17 cellular contexts compared by ENCODE assay signal in the genomic region with DNA sequence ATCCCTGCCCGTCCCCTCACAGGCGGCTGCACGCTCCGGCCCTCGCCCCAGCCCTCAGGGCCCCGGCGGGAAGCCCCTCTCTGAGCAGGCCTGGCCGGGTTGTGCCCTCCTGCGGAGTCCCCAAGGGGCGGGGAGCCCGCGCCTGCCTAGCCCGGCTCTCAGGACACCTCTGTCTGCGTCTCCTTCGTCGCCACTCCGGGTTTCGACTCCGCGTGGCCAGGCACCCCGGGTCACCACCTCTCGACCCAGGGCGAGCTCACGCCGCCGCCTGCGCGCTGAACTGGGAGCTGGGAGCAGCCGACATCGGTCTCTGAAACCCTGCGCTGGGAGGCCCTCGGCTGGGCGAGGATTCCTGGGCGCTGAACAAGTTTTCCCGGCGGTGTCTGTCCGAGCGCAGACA. TPM values are rescaled to one million over a fixed set of nuclear protein-coding genes. Genes with fewer than 3 reads are reported as not detected.
DNase-seq lines count a peak whose midpoint lies in the region; ATAC-seq and TF ChIP-seq lines count a peak whose summit lies in the region.
"Had no signal": no experiment of that assay in that cellular context is flagged by ENCODE, and none has a peak within 500 bp of the region (broad histone marks: within the 10 kb centered on the region; RNA-seq: fewer than 3 reads in every experiment).

No MANE protein-coding gene starts in this region.

- H3K4me1 Mint-ChIP-seq in GM23338: peaks cover 13% of the 10 kb centered on the region
- H3K4me1 Mint-ChIP-seq in endodermal cell: peaks cover 15% of the 10 kb centered on the region
- peaks cover 3% of the 10 kb centered on the region for H3K4me1 Mint-ChIP-seq in neural progenitor cell

- H3K9me3 ChIP-seq in endodermal cell (ENCODE audit: control insufficient read depth, low read length): peaks cover 6% of the 10 kb centered on the region
- peaks cover 13% of the 10 kb centered on the region for H3K9me3 ChIP-seq in neural cell (ENCODE audit: low read length)
- no peaks in the 10 kb centered on the region for H3K9me3 ChIP-seq in neural progenitor cell (ENCODE audit: low read depth)

- peak overlapping the region; percentile 99 for H2AFZ ChIP-seq in GM23338
- no peak overlapping the region for H2AFZ ChIP-seq in neural cell (ENCODE audit: low read depth, low read length)
- no peak overlapping the region for H2AFZ ChIP-seq in neural progenitor cell (replicated peaks)

- H3K9me2 ChIP-seq in GM23338 (ENCODE audit: insufficient read depth) (no peaks in the 10 kb centered on the region), neural cell (ENCODE audit: insufficient read depth, low read length) (no peaks in the 10 kb centered on the region)

- H3K9ac ChIP-seq in endodermal cell (ENCODE audit: extremely low read depth, low read length, poor library complexity, severe bottlenecking) (no peak overlapping the region), neural cell (ENCODE audit: low read length) (no peak overlapping the region), neural progenitor cell (no peak overlapping the region)

- H3K79me2 ChIP-seq in GM23338 (replicated peaks; ENCODE audit: insufficient read depth) (no peaks in the 10 kb centered on the region), neural cell (replicated peaks; ENCODE audit: insufficient read depth, low read length) (no peaks in the 10 kb centered on the region), neural progenitor cell (ENCODE audit: low read depth) (no peaks in the 10 kb centered on the region)

- H3K36me3 ChIP-seq in GM23338 (ENCODE audit: insufficient read depth) (no peaks in the 10 kb centered on the region), endodermal cell (ENCODE audit: control insufficient read depth, insufficient read depth, low read length) (no peaks in the 10 kb centered on the region), neural cell (ENCODE audit: insufficient read depth, low read length) (no peaks in the 10 kb centered on the region), neural progenitor cell (no peaks in the 10 kb centered on the region)

- H3F3A ChIP-seq in GM23338 (replicated peaks; ENCODE audit: low read depth) (no peaks in the 10 kb centered on the region), neural cell (ENCODE audit: insufficient read depth, low read length, poor library complexity, severe bottlenecking) (no peaks in the 10 kb centered on the region), neural progenitor cell (ENCODE audit: low read depth) (peaks cover 10% of the 10 kb centered on the region)

- 88 to 91% methylated on average over 22 to 38 of the region's 38 CpGs for WGBS in endodermal cell (ENCODE audit: insufficient coverage in 1 of 2, insufficient read length in 1 of 2), 2 experiments

- H3K4me1 ChIP-seq in GM23338 (ENCODE audit: insufficient read depth) (no peaks in the 10 kb centered on the region; the same call in 1 of the 2 replicates), endodermal cell (ENCODE audit: control insufficient read depth, insufficient read depth, low read length) (no peaks in the 10 kb centered on the region), neural progenitor cell (no peaks in the 10 kb centered on the region)
- H3K4me1 ChIP-seq: Caco-2 had no signal

- no peak for TF ChIP-seq CTCF in GM23338 (conservative IDR thresholded peaks at IDR 0.05; ENCODE audit: low read depth in 2 of 2)
- no peak for TF ChIP-seq CTCF in endodermal cell (conservative IDR thresholded peaks at IDR 0.05)
- TF ChIP-seq CTCF in neural cell (IDR thresholded peaks at IDR 0.05; ENCODE audit: poor library complexity, severe bottlenecking): no peak
- TF ChIP-seq CTCF in neural progenitor cell (IDR thresholded peaks at IDR 0.05): no peak

- peak overlapping the region; percentile 78 for H3K4me2 ChIP-seq in GM23338
- H3K4me2 ChIP-seq in neural cell (ENCODE audit: low read length): no peak overlapping the region
- H3K4me2 ChIP-seq in neural progenitor cell: no peak overlapping the region

- no peak for TF ChIP-seq EP300 in neural cell (conservative IDR thresholded peaks at IDR 0.05; ENCODE audit: poor library complexity, severe bottlenecking)

- DNase-seq in ELF-1 (ENCODE audit: low read depth, low spot score): peak; percentile 48
- DNase-seq in GM23338 (ENCODE audit: low spot score): peak; percentile 74
- DNase-seq in endodermal cell: peak; percentile 67
- no peak for DNase-seq in activated CD4-positive, alpha-beta T cell treated with anti-CD3 and anti-CD28 coated beads, Interleukin-2, amount 50 U/mL, for 1 hour
- no peak for DNase-seq in NCI-H2081 (lab: John Stamatoyannopoulos, UW)
- no peak for DNase-seq in neural progenitor cell (ENCODE audit: low spot score)
- DNase-seq in COLO829 (ENCODE audit: low spot score): no peak
- DNase-seq: Caco-2, NCI-H187 treated with DMSO at 0.1 percent for 48 hours, NCI-H2171 treated with DMSO at 0.1 percent for 48 hours, NCI-H446 treated with DMSO at 0.1 percent for 48 hours, NCI-H748 treated with DMSO at 0.1 percent for 48 hours, OCI-M1, SHP77 treated with DMSO at 0.1 percent for 48 hours had no signal

- TF ChIP-seq RAD21 in neural cell (conservative IDR thresholded peaks at IDR 0.05): no peak

- H3K36me3 Mint-ChIP-seq in GM23338 (ENCODE audit: low read depth) (no peaks in the 10 kb centered on the region), endodermal cell (ENCODE audit: low read depth) (no peaks in the 10 kb centered on the region), neural progenitor cell (no peaks in the 10 kb centered on the region)

- peaks cover 4% of the 10 kb centered on the region; the same call in 1 of the 3 replicates for H3K9me3 Mint-ChIP-seq in GM23338
- H3K9me3 Mint-ChIP-seq in endodermal cell: peaks cover 3% of the 10 kb centered on the region
- peaks cover 2% of the 10 kb centered on the region for H3K9me3 Mint-ChIP-seq in neural progenitor cell

- H3K4me3 ChIP-seq in GM23338 (peak overlapping the region; percentile 54), endodermal cell (ENCODE audit: low read length) (no peak overlapping the region), neural cell (ENCODE audit: low read length) (peak overlapping the region; percentile 13), neural progenitor cell (no peak overlapping the region)

- H3K27ac ChIP-seq in GM23338 (ENCODE audit: low read depth) (no peak overlapping the region), endodermal cell (ENCODE audit: low read depth, low read length) (no peak overlapping the region), neural cell (ENCODE audit: low read length) (no peak overlapping the region), neural progenitor cell (no peak overlapping the region)

- 0 out of 2 replicates have a peak, but pooled peaks cover 4% of the 10 kb centered on the region for H4K20me1 ChIP-seq in GM23338 (replicated peaks; ENCODE audit: insufficient read depth)
- H4K20me1 ChIP-seq in neural cell (ENCODE audit: insufficient read depth): no peaks in the 10 kb centered on the region
- peaks cover 7% of the 10 kb centered on the region for H4K20me1 ChIP-seq in neural progenitor cell (ENCODE audit: low read depth)

- H3K4me3 Mint-ChIP-seq in GM23338: peak overlapping the region; percentile 27; the same call in 1 of the 3 replicates
- H3K4me3 Mint-ChIP-seq in endodermal cell: peak overlapping the region; percentile 27
- H3K4me3 Mint-ChIP-seq in neural progenitor cell: no peak overlapping the region

- H3K27ac Mint-ChIP-seq in GM23338: no peak overlapping the region
- H3K27ac Mint-ChIP-seq in endodermal cell: no peak overlapping the region
- H3K27ac Mint-ChIP-seq in neural progenitor cell: no peak overlapping the region
- H3K27ac Mint-ChIP-seq: CD14-positive monocyte had no signal

- H3K27me3 ChIP-seq in GM23338 (ENCODE audit: insufficient read depth): peaks cover 54% of the 10 kb centered on the region
- H3K27me3 ChIP-seq in endodermal cell (ENCODE audit: control insufficient read depth, insufficient read depth, low read length, poor library complexity, severe bottlenecking): no peaks in the 10 kb centered on the region
- peaks cover 42% of the 10 kb centered on the region for H3K27me3 ChIP-seq in neural cell (ENCODE audit: insufficient read depth, low read depth, low read length)
- peaks cover 28% of the 10 kb centered on the region for H3K27me3 ChIP-seq in neural progenitor cell

- H3K27me3 Mint-ChIP-seq in GM23338 (ENCODE audit: insufficient read depth, low read depth, poor library complexity): peaks cover 20% of the 10 kb centered on the region
- H3K27me3 Mint-ChIP-seq in endodermal cell (ENCODE audit: insufficient read depth): peaks cover 41% of the 10 kb centered on the region
- H3K27me3 Mint-ChIP-seq in neural progenitor cell (ENCODE audit: insufficient read depth, low read depth): peaks cover 4% of the 10 kb centered on the region

- peak; percentile 76 for ATAC-seq in GM23338

TF ChIP-seq in GM23338, 12 proteins besides CTCF, POLR2A, EP300 and RAD21 (continues in another document):
- TF ChIP-seq EZH2 (IDR thresholded peaks at IDR 0.05; ENCODE audit: low read depth, unreplicated experiment): no peak
- TF ChIP-seq, protein P1, sequence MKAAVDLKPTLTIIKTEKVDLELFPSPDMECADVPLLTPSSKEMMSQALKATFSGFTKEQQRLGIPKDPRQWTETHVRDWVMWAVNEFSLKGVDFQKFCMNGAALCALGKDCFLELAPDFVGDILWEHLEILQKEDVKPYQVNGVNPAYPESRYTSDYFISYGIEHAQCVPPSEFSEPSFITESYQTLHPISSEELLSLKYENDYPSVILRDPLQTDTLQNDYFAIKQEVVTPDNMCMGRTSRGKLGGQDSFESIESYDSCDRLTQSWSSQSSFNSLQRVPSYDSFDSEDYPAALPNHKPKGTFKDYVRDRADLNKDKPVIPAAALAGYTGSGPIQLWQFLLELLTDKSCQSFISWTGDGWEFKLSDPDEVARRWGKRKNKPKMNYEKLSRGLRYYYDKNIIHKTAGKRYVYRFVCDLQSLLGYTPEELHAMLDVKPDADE (IDR thresholded peaks at IDR 0.05): no peak

TF ChIP-seq in neural cell, 6 proteins besides CTCF, POLR2A, EP300 and RAD21 (continues in another document):
- TF ChIP-seq SMC3 (conservative IDR thresholded peaks at IDR 0.05; ENCODE audit: poor library complexity) (no peak), POLR2AphosphoS5 (IDR thresholded peaks at IDR 0.05) (no peak), MXI1 (conservative IDR thresholded peaks at IDR 0.05; ENCODE audit: poor library complexity, severe bottlenecking) (no peak), TAF1 (IDR thresholded peaks at IDR 0.05; ENCODE audit: low read depth) (no peak)

RNA-seq across cellular contexts. Expression of a gene that starts 6.2 kb away (rescaled TPM):
- total RNA-seq in GM23338 (2014; rRNA removed; shearing (Covaris generic)): 15.5 and 17.6 TPM in 2 replicates
- polyA plus RNA-seq in GM23338 (2016; fragmentation: Nextera tagmentation; extraction: Ambion mirVana): 7.2 and 8.3 TPM in 2 replicates
- 10 to 100 TPM; 13.0 to 14.6 TPM for total RNA-seq in endodermal cell
- polyA plus RNA-seq in endodermal cell (2013, experiment 1 of 2): 7.3 TPM
- 5.5 TPM for polyA plus RNA-seq in endodermal cell (2013, experiment 2 of 2)
- 40.7 and 46.7 TPM in 2 replicates for polyA plus RNA-seq in neural cell
- 15.5 and 18.5 TPM in 2 replicates for polyA minus RNA-seq in neural cell
- total RNA-seq in neural progenitor cell (ENCODE audit: low replicate concordance): 0.34 and 0.56 TPM in 2 replicates
- total RNA-seq: RPMI7951 had no signal
- polyA plus RNA-seq: CD14-positive monocyte had no signal

Comparison
In these comparisons a context has a peak if more than half of its experiments do, and no peak if none do; other contexts are left out.
1. DNase-seq: peak in ELF-1 (single experiment), GM23338 (single experiment) and endodermal cell (single experiment); none in activated CD4-positive, alpha-beta T cell treated with anti-CD3 and anti-CD28 coated beads, Interleukin-2, amount 50 U/mL, for 1 hour (single experiment), NCI-H2081 (0 of 2), neural progenitor cell (single experiment) and COLO829 (single experiment).
2. H3K4me3 ChIP-seq: peak in GM23338 (single experiment) and neural cell (single experiment); none in endodermal cell (single experiment) and neural progenitor cell (single experiment).